Comparison of ENCODE assay signal across 8 cellular contexts in the genomic region with DNA sequence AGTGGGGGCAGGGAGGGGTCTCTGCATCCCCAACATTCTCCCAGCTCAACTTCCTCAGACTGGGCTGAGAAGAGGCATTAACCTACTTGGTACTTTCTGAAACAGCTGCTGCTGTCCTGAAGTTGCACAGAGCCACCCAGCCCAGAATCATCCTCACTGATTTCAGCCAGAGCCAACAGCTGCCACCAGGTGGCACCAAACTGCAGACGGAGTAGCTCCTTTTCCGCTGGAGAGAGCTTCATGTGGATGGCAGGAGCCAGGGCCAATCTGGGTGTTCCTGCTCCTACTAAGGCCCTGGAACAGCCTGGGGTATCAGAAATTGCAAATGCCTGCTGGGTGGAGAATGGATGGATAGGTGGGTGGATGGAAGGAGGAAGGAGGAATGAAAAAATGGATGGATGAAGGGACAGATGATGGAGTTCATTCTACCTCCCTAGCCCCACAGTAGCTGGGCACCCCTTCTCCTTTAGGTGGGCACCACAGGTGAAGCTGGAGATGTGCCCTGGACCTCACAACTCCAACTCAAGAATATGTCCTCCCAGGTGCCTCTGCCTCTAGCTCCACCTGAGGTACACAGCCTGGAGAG. TPM values are rescaled to one million over a fixed set of nuclear protein-coding genes. Genes with fewer than 3 reads are reported as not detected.
A peak's percentile ranks its signal among the peaks of the same experiment; 100 is the strongest.
DNase-seq lines count a peak whose midpoint lies in the region; ATAC-seq and TF ChIP-seq lines count a peak whose summit lies in the region.

No MANE protein-coding gene starts in this region.

- no peak overlapping the region for H2BK15ac ChIP-seq in IMR-90 (ENCODE audit: low read depth, low read length)

- H3K27ac Mint-ChIP-seq in type B pancreatic cell, result no peak overlapping the region

- H3K27ac ChIP-seq in IMR-90 (ENCODE audit: insufficient read depth, low read length) (no peak overlapping the region), SJCRH30 (no peak overlapping the region), gastroesophageal sphincter (no peak overlapping the region), trophoblast cell (ENCODE audit: low read depth, low read length) (no peak overlapping the region)

- no peaks in the 10 kb centered on the region for H3K79me1 ChIP-seq in IMR-90 (ENCODE audit: low read depth in 1 of 2, low read length in 2 of 2)
- H3K79me1 ChIP-seq in trophoblast cell (ENCODE audit: low read length), result no peaks in the 10 kb centered on the region

- H3K4me2 ChIP-seq in IMR-90 (ENCODE audit: low read depth, low read length) (no peak overlapping the region), trophoblast cell (ENCODE audit: low read length) (no peak overlapping the region)

- no TSS peak for BruUV-seq in IMR-90 (replicated peaks; lab: Mats Ljungman, UMichigan)

- intact Hi-C loops in IMR-90 (cut with micrococcal nuclease), result loop anchor here (1.0 to 2.0 kb wide), 4 partner anchors 105 to 749 kb away; no protein-coding TSS in a partner anchor

- H4K91ac ChIP-seq in IMR-90 (ENCODE audit: insufficient read depth, low read depth, low read length), result no peak overlapping the region
- H4K91ac ChIP-seq in trophoblast cell (ENCODE audit: low read depth, low read length), result no peak overlapping the region

- H3K27me3 ChIP-seq in IMR-90 (ENCODE audit: control insufficient read depth, insufficient read depth, low read length) (peaks cover 51% of the 10 kb centered on the region), SJCRH30 (no peaks in the 10 kb centered on the region), gastroesophageal sphincter (peaks cover 88% of the 10 kb centered on the region), trophoblast cell (ENCODE audit: insufficient read depth, low read length) (no peaks in the 10 kb centered on the region)

- TF ChIP-seq EP300 in gastroesophageal sphincter (IDR thresholded peaks at IDR 0.05), result no peak

- H4K20me1 ChIP-seq in IMR-90 (ENCODE audit: insufficient read depth, low read length), result no peaks in the 10 kb centered on the region; the same call in 1 of the 2 replicates

- peak overlapping the region; percentile 72 for H2AK9ac ChIP-seq in IMR-90 (replicated peaks; ENCODE audit: low read depth, low read length, poor library complexity)

- no peak overlapping the region for H3K4me3 ChIP-seq in IMR-90 (ENCODE audit: insufficient read depth, low read depth, low read length)
- H3K4me3 ChIP-seq in SJCRH30, result no peak overlapping the region
- H3K4me3 ChIP-seq in gastroesophageal sphincter, result no peak overlapping the region
- no peak overlapping the region for H3K4me3 ChIP-seq in trophoblast cell (ENCODE audit: low read depth, low read length)

- no peak overlapping the region for H2BK20ac ChIP-seq in IMR-90 (ENCODE audit: low read depth, low read length)

- CTCF ChIA-PET in IMR-90 (lab: Yijun Ruan, JAX), result interaction anchor here (0.6 to 3.1 kb wide), 14 partner anchors 8 to 751 kb away, joined by 3 to 30 read pairs (median 4); no protein-coding TSS in a partner anchor

- H2AK5ac ChIP-seq in IMR-90 (ENCODE audit: low read depth, low read length), result no peak overlapping the region
- H2AK5ac ChIP-seq in trophoblast cell (ENCODE audit: low read length), result no peak overlapping the region

- TF ChIP-seq POLR2A in IMR-90 (IDR thresholded peaks at IDR 0.05; ENCODE audit: low read depth, low read length), result no peak
- TF ChIP-seq POLR2A in gastroesophageal sphincter (IDR thresholded peaks at IDR 0.05), result no peak

- 0% methylated on average over 2 of the region's 2 CpGs; no CpG with 5 or more reads in 1 of the 2 experiments for WGBS in IMR-90 (ENCODE audit: extremely low coverage in 2 of 2, insufficient read length in 1 of 2), 2 experiments
- no CpG with 5 or more reads among the region's 2 CpGs for WGBS in gastroesophageal sphincter (ENCODE audit: low coverage in 1 of 2), 2 donors
- no CpG with 5 or more reads among the region's 2 CpGs for WGBS in trophoblast cell (ENCODE audit: extremely low coverage, insufficient coverage, insufficient read length)

- TF ChIP-seq CTCF in IMR-90 (conservative IDR thresholded peaks at IDR 0.05; ENCODE audit: low read depth, low read length), result peak; percentile 83
- peak; percentile 37 to 81 (median 61) for TF ChIP-seq CTCF in gastroesophageal sphincter (IDR thresholded peaks at IDR 0.05)
- TF ChIP-seq CTCF in type B pancreatic cell (conservative IDR thresholded peaks at IDR 0.05), result peak; percentile 93

- H3K9me3 ChIP-seq in IMR-90 (ENCODE audit: control insufficient read depth, insufficient read depth, low read length) (no peaks in the 10 kb centered on the region; the same call in 1 of the 2 replicates), SJCRH30 (replicated peaks) (no peaks in the 10 kb centered on the region), gastroesophageal sphincter (no peaks in the 10 kb centered on the region), trophoblast cell (ENCODE audit: insufficient read depth, low read depth, low read length) (peaks cover 2% of the 10 kb centered on the region)

- dilution Hi-C loops in IMR-90 (cut with HindIII; ENCODE audit: low sequenced_read_pairs, unreplicated experiment), result no loop called here

- H3K4ac ChIP-seq in IMR-90 (ENCODE audit: low read depth, low read length) (no peak overlapping the region), trophoblast cell (ENCODE audit: low read depth, low read length) (no peak overlapping the region)

- H4K12ac ChIP-seq in trophoblast cell (ENCODE audit: low read depth, low read length), result no peak overlapping the region

- DNase-seq in NCI-H446 (lab: John Stamatoyannopoulos, UW), result peak; percentile 27 to 74
- DNase-seq in NCI-H446 treated with DMSO at 0.1 percent for 48 hours (lab: John Stamatoyannopoulos, UW), result no peak
- peak; percentile 68 for DNase-seq in IMR-90
- peak; percentile 75 to 92 for DNase-seq in SJCRH30
- DNase-seq in activated effector memory CD4-positive, alpha-beta T cell treated with anti-CD3 and anti-CD28 coated beads, Interleukin-2, amount 50 U/mL, for 16 hours, result peak; percentile 89
- peak; percentile 77 to 96 for DNase-seq in trophoblast cell
- peak; percentile 85 for DNase-seq in type B pancreatic cell (ENCODE audit: extremely low spot score, unreplicated experiment)

- H4K5ac ChIP-seq in IMR-90 (ENCODE audit: low read depth, low read length), result no peak overlapping the region

- H3K4me1 ChIP-seq in IMR-90 (ENCODE audit: control insufficient read depth, insufficient read depth, low read length) (no peaks in the 10 kb centered on the region), SJCRH30 (peaks cover 20% of the 10 kb centered on the region), gastroesophageal sphincter (no peaks in the 10 kb centered on the region), trophoblast cell (ENCODE audit: control insufficient read depth in 1 of 2, insufficient read depth in 2 of 2, low read length in 2 of 2) (no peaks in the 10 kb centered on the region)

- H3K79me2 ChIP-seq in trophoblast cell (ENCODE audit: control insufficient read depth, insufficient read depth, low read length, poor library complexity), result no peaks in the 10 kb centered on the region

- peak; percentile 97 for ATAC-seq in IMR-90 (ENCODE audit: low read depth)
- ATAC-seq in gastroesophageal sphincter, result peak; percentile 57

- peaks cover 4% of the 10 kb centered on the region for H3K4me1 Mint-ChIP-seq in type B pancreatic cell (ENCODE audit: unreplicated experiment)

- H2BK120ac ChIP-seq in IMR-90 (ENCODE audit: low read depth, low read length), result no peak overlapping the region
- H2BK120ac ChIP-seq in trophoblast cell (ENCODE audit: insufficient read depth, low read length, poor library complexity), result no peak overlapping the region

- H3K23ac ChIP-seq in IMR-90 (ENCODE audit: low read depth, low read length) (no peak overlapping the region), trophoblast cell (ENCODE audit: low read length) (no peak overlapping the region)

- no peak overlapping the region for H3K9ac ChIP-seq in IMR-90 (ENCODE audit: low read depth, low read length)
- no peak overlapping the region for H3K9ac ChIP-seq in trophoblast cell (ENCODE audit: low read length)

- H3K36me3 Mint-ChIP-seq in type B pancreatic cell, result no peaks in the 10 kb centered on the region

- H3K4me3 Mint-ChIP-seq in type B pancreatic cell, result no peak overlapping the region

- no peak overlapping the region for H2BK12ac ChIP-seq in trophoblast cell (ENCODE audit: low read length)

- H4K8ac ChIP-seq in IMR-90 (ENCODE audit: low read depth in 2 of 2, low read length in 2 of 2) (no peak overlapping the region), trophoblast cell (ENCODE audit: low read depth, low read length) (no peak overlapping the region)

- H3K56ac ChIP-seq in IMR-90 (ENCODE audit: extremely low read depth, insufficient read depth, low read length), result no peak overlapping the region

- POLR2A ChIA-PET in IMR-90 (lab: Charles Lee; ENCODE audit: unreplicated experiment), result no interaction called here

- H2BK5ac ChIP-seq in IMR-90 (ENCODE audit: low read depth, low read length, poor library complexity, severe bottlenecking) (no peak overlapping the region), trophoblast cell (ENCODE audit: low read depth, low read length, poor library complexity) (no peak overlapping the region)

- H3K36me3 ChIP-seq in IMR-90 (ENCODE audit: control insufficient read depth, insufficient read depth, low read length) (no peaks in the 10 kb centered on the region), SJCRH30 (no peaks in the 10 kb centered on the region), gastroesophageal sphincter (no peaks in the 10 kb centered on the region), trophoblast cell (ENCODE audit: control insufficient read depth in 1 of 2, insufficient read depth in 2 of 2, low read length in 2 of 2) (no peaks in the 10 kb centered on the region)

- no peaks in the 10 kb centered on the region for H3K9me1 ChIP-seq in IMR-90 (ENCODE audit: insufficient read depth, low read length)

- H3K27me3 Mint-ChIP-seq in type B pancreatic cell, result peaks cover 63% of the 10 kb centered on the region

- no peaks in the 10 kb centered on the region for H3K9me3 Mint-ChIP-seq in type B pancreatic cell

- H2AFZ ChIP-seq in IMR-90 (replicated peaks; ENCODE audit: low read length, poor library complexity) (peak overlapping the region; percentile 61), trophoblast cell (ENCODE audit: insufficient read depth, low read length, poor library complexity) (no peak overlapping the region)

- no peak overlapping the region for H3K18ac ChIP-seq in IMR-90 (ENCODE audit: low read depth, low read length)
- H3K18ac ChIP-seq in trophoblast cell (ENCODE audit: low read length), result no peak overlapping the region

- H3K14ac ChIP-seq in IMR-90 (replicated peaks; ENCODE audit: low read depth, low read length), result no peak overlapping the region
- no peak overlapping the region for H3K14ac ChIP-seq in trophoblast cell (ENCODE audit: low read length)

- in situ Hi-C loops in IMR-90 (cut with MboI; ENCODE audit: low sequenced_read_pairs), result no loop called here

- TF ChIP-seq RAD21 in IMR-90 (IDR thresholded peaks at IDR 0.05; ENCODE audit: low read length), result peak; percentile 74

RNA-seq across cellular contexts. Expression of a gene that starts 11.8 kb away (rescaled TPM):
- total RNA-seq in IMR-90 (2012; rRNA removed), result not detected in 2 replicates
- polyA plus RNA-seq in IMR-90 (2012; rRNA removed), result not detected in 2 replicates
- polyA plus RNA-seq in IMR-90 (2012; cell fraction: cytosol; rRNA removed), result not detected in 2 replicates
- polyA plus RNA-seq in IMR-90 (2012; cell fraction: nucleus; rRNA removed; ENCODE audit: low replicate concordance), result not detected in 2 replicates
- 15.0 and 17.8 TPM in 2 replicates for total RNA-seq in SJCRH30 (2014; rRNA removed; shearing (Covaris generic))
- total RNA-seq in gastroesophageal sphincter, result not detected
- polyA plus RNA-seq in trophoblast cell (2013), result not detected in 2 replicates
- 0.21 and 0.22 TPM in 2 replicates for total RNA-seq in type B pancreatic cell (ENCODE audit: low replicate concordance)

Comparison
In these comparisons a context has a peak if more than half of its experiments do, and no peak if none do; other contexts are left out.
1. RNA of a gene that starts 11.8 kb away (total RNA-seq): 15.0 to 17.8 TPM in SJCRH30; 0.21 to 0.22 TPM in type B pancreatic cell, not detected in IMR-90 and not detected in gastroesophageal sphincter; every median in the first group is over 10 times any median in the second.
2. Peak in every context shown above with its lines, with median percentiles within 50 percentile points of each other: CTCF ChIP-seq.